In the genomic region with DNA sequence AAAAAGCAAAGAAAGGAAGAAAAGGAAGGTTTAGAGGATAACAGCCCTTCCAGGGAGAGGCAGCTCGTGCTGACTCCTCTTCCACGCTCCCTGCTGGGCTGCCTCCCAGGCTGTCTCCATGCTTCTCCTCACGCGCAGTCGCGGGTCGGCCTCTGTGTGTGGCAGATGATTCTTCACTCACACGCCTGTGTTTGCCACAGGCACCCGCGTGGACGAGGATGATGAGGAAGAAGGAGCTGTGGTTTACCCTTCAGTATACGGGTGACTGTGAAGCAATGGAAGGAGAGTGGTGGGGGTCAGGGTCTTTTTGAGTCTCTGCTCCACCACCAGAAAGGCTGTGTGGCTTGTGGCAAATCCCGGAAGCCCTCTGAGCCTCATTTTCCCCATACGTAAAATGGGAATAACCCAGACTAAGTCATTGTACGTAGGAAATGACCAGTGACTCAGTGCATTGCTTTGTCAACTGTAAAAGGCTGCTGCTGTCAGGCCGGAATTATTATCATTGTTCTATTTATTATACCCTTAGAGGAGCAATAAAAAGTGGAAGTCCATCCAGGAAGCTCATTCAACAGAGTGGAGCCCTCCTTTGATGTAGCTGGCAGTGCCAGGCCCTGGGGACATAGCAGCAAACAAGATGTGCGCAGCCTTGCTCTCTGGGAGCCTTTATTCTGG, we compare ENCODE assay signal across 23 cellular contexts. TPM values are rescaled to one million over a fixed set of nuclear protein-coding genes. Genes with fewer than 3 reads are reported as not detected.
DNase-seq lines count a peak whose midpoint lies in the region; ATAC-seq and TF ChIP-seq lines count a peak whose summit lies in the region.
"Had no signal": no experiment of that assay in that cellular context is flagged by ENCODE, and none has a peak within 500 bp of the region (broad histone marks: within the 10 kb centered on the region; RNA-seq: fewer than 3 reads in every experiment).

No MANE protein-coding gene starts in this region.

- H3K36me3 ChIP-seq in PC-3 (ENCODE audit: low read depth, low read length) = no peaks in the 10 kb centered on the region
- H3K36me3 ChIP-seq in PC-9 (ENCODE audit: low read depth) = no peaks in the 10 kb centered on the region
- H3K36me3 ChIP-seq: Peyer's patch had no signal

- H3K27me3 ChIP-seq in PC-3 (ENCODE audit: low read length) (no peaks in the 10 kb centered on the region), PC-9 (ENCODE audit: insufficient read depth, low read depth) (0 out of 2 replicates have a peak, but pooled peaks cover 9% of the 10 kb centered on the region)
- H3K27me3 ChIP-seq: Peyer's patch had no signal

- H4K20me1 ChIP-seq in PC-3 (ENCODE audit: low read length) = no peaks in the 10 kb centered on the region
- no peaks in the 10 kb centered on the region for H4K20me1 ChIP-seq in PC-9 (ENCODE audit: insufficient read depth)

- H3K9ac ChIP-seq in PC-3 (ENCODE audit: low read length) = no peak overlapping the region

- TF ChIP-seq CTCF in PC-3 (conservative IDR thresholded peaks at IDR 0.05; ENCODE audit: low read depth, low read length) (no peak), PC-9 (conservative IDR thresholded peaks at IDR 0.05) (no peak)

- H3K9me2 ChIP-seq in PC-3 (replicated peaks; ENCODE audit: low read length) = no peaks in the 10 kb centered on the region
- no peaks in the 10 kb centered on the region for H3K9me2 ChIP-seq in PC-9 (ENCODE audit: insufficient read depth)

- ATAC-seq in activated CD4-positive, alpha-beta T cell treated with anti-CD3 and anti-CD28 coated beads for 36 hours = peak; percentile 30
- ATAC-seq in PC-3 = peak; percentile 86

- 0 out of 2 replicates have a peak overlapping the region, but pooled peaks have one; percentile 25 for H3K27ac ChIP-seq in PC-3 (ENCODE audit: low read length)
- no peak overlapping the region for H3K27ac ChIP-seq in PC-9
- H3K27ac ChIP-seq: 22Rv1, Peyer's patch had no signal

- BruUV-seq in PC-3 (replicated peaks; lab: Mats Ljungman, UMichigan) (no TSS peak), PC-9 (replicated peaks; lab: Mats Ljungman, UMichigan) (no TSS peak)

- H3K36me3 Mint-ChIP-seq in activated CD4-positive, alpha-beta T cell treated with anti-CD3 and anti-CD28 coated beads for 36 hours (ENCODE audit: low read depth) = no peaks in the 10 kb centered on the region
- no peaks in the 10 kb centered on the region for H3K36me3 Mint-ChIP-seq in activated CD4-positive, alpha-beta T cell treated with anti-CD3 and anti-CD28 coated beads, Interleukin-2, amount 10 ng/mL, durations not matched to agents 24 days and 14 days (ENCODE audit: low read depth)
- no peaks in the 10 kb centered on the region for H3K36me3 Mint-ChIP-seq in activated CD4-positive, alpha-beta memory T cell treated with anti-CD3 and anti-CD28 coated beads, Interleukin-2, amount 10 ng/mL, durations not matched to agents 7 days and 5 days (ENCODE audit: low read depth)
- H3K36me3 Mint-ChIP-seq: CD4-positive, CD25-positive, alpha-beta regulatory T cell had no signal

- H3K4me1 ChIP-seq in PC-3 (ENCODE audit: insufficient read depth, low read length) (peaks cover 9% of the 10 kb centered on the region), PC-9 (replicated peaks; ENCODE audit: insufficient read depth) (no peaks in the 10 kb centered on the region)
- H3K4me1 ChIP-seq: Peyer's patch had no signal

- H3K27me3 Mint-ChIP-seq in activated CD4-positive, alpha-beta T cell treated with anti-CD3 and anti-CD28 coated beads for 36 hours = peaks cover 7% of the 10 kb centered on the region
- H3K27me3 Mint-ChIP-seq in activated CD4-positive, alpha-beta T cell treated with anti-CD3 and anti-CD28 coated beads, Interleukin-2, amount 10 ng/mL, durations not matched to agents 24 days and 14 days = no peaks in the 10 kb centered on the region
- peaks cover 15% of the 10 kb centered on the region for H3K27me3 Mint-ChIP-seq in activated CD4-positive, alpha-beta memory T cell treated with anti-CD3 and anti-CD28 coated beads, Interleukin-2, amount 10 ng/mL, durations not matched to agents 7 days and 5 days

- no peak overlapping the region for H2AFZ ChIP-seq in PC-3 (ENCODE audit: low read length)
- H2AFZ ChIP-seq in PC-9 = no peak overlapping the region

- H3F3A ChIP-seq in PC-3 (ENCODE audit: low read length, unreplicated experiment) (no peaks in the 10 kb centered on the region), PC-9 (ENCODE audit: insufficient read depth, low read depth) (no peaks in the 10 kb centered on the region)

- H3K4me2 ChIP-seq in PC-3 (ENCODE audit: low read length) (no peak overlapping the region), PC-9 (no peak overlapping the region)

- DNase-seq in activated CD4-positive, alpha-beta T cell treated with anti-CD3 and anti-CD28 coated beads for 36 hours = no peak
- no peak for DNase-seq in activated CD4-positive, alpha-beta T cell treated with anti-CD3 and anti-CD28 coated beads, Interleukin-2, amount 10 ng/mL, durations not matched to agents 24 days and 14 days
- DNase-seq in PC-3 (peak; percentile 58), dermis blood vessel endothelial cell (peak; percentile 69), posterior vena cava (ENCODE audit: low spot score) (peak; percentile 56), NCI-H524 treated with DMSO at 0.1 percent for 48 hours (lab: John Stamatoyannopoulos, UW) (no peak), PC-9 (no peak)
- no peak for DNase-seq in activated CD4-positive, alpha-beta memory T cell treated with anti-CD3 and anti-CD28 coated beads, Interleukin-2, amount 10 ng/mL, durations not matched to agents 7 days and 5 days
- DNase-seq: CD4-positive, CD25-positive, alpha-beta regulatory T cell; COR-L47; DMS 273 treated with DMSO at 0.1 percent for 48 hours; GF-D8; HFFc6; NCI-H1417; NCI-H187 treated with DMSO at 0.1 percent for 48 hours; NCI-H2227 treated with DMSO at 0.1 percent for 48 hours; NCI-H510A treated with DMSO at 0.1 percent for 48 hours had no signal

- intact Hi-C loops in activated CD4-positive, alpha-beta T cell treated with anti-CD3 and anti-CD28 coated beads for 36 hours (cut with DNase I, micrococcal nuclease) = no loop called here
- intact Hi-C loops in activated CD4-positive, alpha-beta T cell treated with anti-CD3 and anti-CD28 coated beads, Interleukin-2, amount 10 ng/mL, durations not matched to agents 24 days and 14 days (cut with micrococcal nuclease) = no loop called here
- intact Hi-C loops in PC-3 (cut with micrococcal nuclease) (no loop called here), posterior vena cava (cut with DNase I) (no loop called here), PC-9 (cut with micrococcal nuclease; ENCODE audit: unreplicated experiment) (no loop called here)

- CTCF ChIA-PET in activated CD4-positive, alpha-beta T cell treated with anti-CD3 and anti-CD28 coated beads for 36 hours (lab: Charles Lee) = interaction anchor here (2.4 kb wide), 1 partner anchor 10 kb away, joined by 19 read pairs; no protein-coding TSS in a partner anchor
- CTCF ChIA-PET in PC-3 (lab: Charles Lee) = no interaction called here
- CTCF ChIA-PET in activated CD4-positive, alpha-beta memory T cell treated with anti-CD3 and anti-CD28 coated beads, Interleukin-2, amount 10 ng/mL, durations not matched to agents 7 days and 5 days (lab: Charles Lee) = interaction anchor here (0.9 to 5.8 kb wide), 2 partner anchors 10 to 15 kb away, joined by 3 to 30 read pairs; no protein-coding TSS in a partner anchor
- CTCF ChIA-PET in PC-9 (lab: Charles Lee) = interaction anchor here (0.6 kb wide), 1 partner anchor 21 kb away, joined by 3 read pairs; no protein-coding TSS in a partner anchor

- H3K4me3 ChIP-seq in PC-3 (ENCODE audit: low read length) (no peak overlapping the region), PC-9 (no peak overlapping the region)
- H3K4me3 ChIP-seq: Peyer's patch had no signal

- peaks cover under 1% of the 10 kb centered on the region for H3K4me1 Mint-ChIP-seq in activated CD4-positive, alpha-beta T cell treated with anti-CD3 and anti-CD28 coated beads for 36 hours
- peaks cover 15% of the 10 kb centered on the region for H3K4me1 Mint-ChIP-seq in activated CD4-positive, alpha-beta T cell treated with anti-CD3 and anti-CD28 coated beads, Interleukin-2, amount 10 ng/mL, durations not matched to agents 24 days and 14 days
- peaks cover 5% of the 10 kb centered on the region for H3K4me1 Mint-ChIP-seq in activated CD4-positive, alpha-beta memory T cell treated with anti-CD3 and anti-CD28 coated beads, Interleukin-2, amount 10 ng/mL, durations not matched to agents 7 days and 5 days

- H3K79me2 ChIP-seq in PC-3 (ENCODE audit: low read length) (no peaks in the 10 kb centered on the region), PC-9 (ENCODE audit: low read depth) (no peaks in the 10 kb centered on the region)

- no peaks in the 10 kb centered on the region for H3K9me3 ChIP-seq in PC-3 (ENCODE audit: low read length)
- no peaks in the 10 kb centered on the region for H3K9me3 ChIP-seq in PC-9 (ENCODE audit: insufficient read depth, low read depth)
- H3K9me3 ChIP-seq: Peyer's patch had no signal

- H3K27ac Mint-ChIP-seq in activated CD4-positive, alpha-beta T cell treated with anti-CD3 and anti-CD28 coated beads for 36 hours = no peak overlapping the region
- no peak overlapping the region for H3K27ac Mint-ChIP-seq in activated CD4-positive, alpha-beta T cell treated with anti-CD3 and anti-CD28 coated beads, Interleukin-2, amount 10 ng/mL, durations not matched to agents 24 days and 14 days
- H3K27ac Mint-ChIP-seq in activated CD4-positive, alpha-beta memory T cell treated with anti-CD3 and anti-CD28 coated beads, Interleukin-2, amount 10 ng/mL, durations not matched to agents 7 days and 5 days = no peak overlapping the region
- H3K27ac Mint-ChIP-seq: HFFc6 had no signal

- no peak overlapping the region for H3K4me3 Mint-ChIP-seq in activated CD4-positive, alpha-beta T cell treated with anti-CD3 and anti-CD28 coated beads for 36 hours
- H3K4me3 Mint-ChIP-seq in activated CD4-positive, alpha-beta T cell treated with anti-CD3 and anti-CD28 coated beads, Interleukin-2, amount 10 ng/mL, durations not matched to agents 24 days and 14 days = no peak overlapping the region
- H3K4me3 Mint-ChIP-seq in activated CD4-positive, alpha-beta memory T cell treated with anti-CD3 and anti-CD28 coated beads, Interleukin-2, amount 10 ng/mL, durations not matched to agents 7 days and 5 days = no peak overlapping the region
- H3K4me3 Mint-ChIP-seq: CD4-positive, CD25-positive, alpha-beta regulatory T cell; HFFc6 had no signal

- no peaks in the 10 kb centered on the region for H3K9me3 Mint-ChIP-seq in activated CD4-positive, alpha-beta T cell treated with anti-CD3 and anti-CD28 coated beads for 36 hours (ENCODE audit: low read depth)
- no peaks in the 10 kb centered on the region for H3K9me3 Mint-ChIP-seq in activated CD4-positive, alpha-beta T cell treated with anti-CD3 and anti-CD28 coated beads, Interleukin-2, amount 10 ng/mL, durations not matched to agents 24 days and 14 days
- H3K9me3 Mint-ChIP-seq in activated CD4-positive, alpha-beta memory T cell treated with anti-CD3 and anti-CD28 coated beads, Interleukin-2, amount 10 ng/mL, durations not matched to agents 7 days and 5 days = no peaks in the 10 kb centered on the region
- H3K9me3 Mint-ChIP-seq: CD4-positive, CD25-positive, alpha-beta regulatory T cell; HFFc6 had no signal

- POLR2A ChIA-PET in activated CD4-positive, alpha-beta T cell treated with anti-CD3 and anti-CD28 coated beads for 36 hours (lab: Charles Lee) = no interaction called here
- POLR2A ChIA-PET in PC-3 (lab: Charles Lee; ENCODE audit: unreplicated experiment) = interaction anchor here (0.7 kb wide), 1 partner anchor 30 kb away, joined by 3 read pairs; no protein-coding TSS in a partner anchor
- POLR2A ChIA-PET in activated CD4-positive, alpha-beta memory T cell treated with anti-CD3 and anti-CD28 coated beads, Interleukin-2, amount 10 ng/mL, durations not matched to agents 7 days and 5 days (lab: Charles Lee) = interaction anchor here (1.2 kb wide), 1 partner anchor 15 kb away, joined by 4 read pairs; no protein-coding TSS in a partner anchor
- POLR2A ChIA-PET in PC-9 (lab: Charles Lee; ENCODE audit: unreplicated experiment) = interaction anchor here (0.6 kb wide), 1 partner anchor 35 kb away, joined by 3 read pairs; no protein-coding TSS in a partner anchor

RNA-seq across cellular contexts. Expression of a gene that starts 11.9 kb away (rescaled TPM):
- 100 to 1,000 TPM; 189 to 211 TPM for total RNA-seq in activated CD4-positive, alpha-beta T cell treated with anti-CD3 and anti-CD28 coated beads for 36 hours
- total RNA-seq in activated CD4-positive, alpha-beta T cell treated with anti-CD3 and anti-CD28 coated beads, Interleukin-2, amount 10 ng/mL, durations not matched to agents 24 days and 14 days = 277 and 282 TPM in 2 replicates
- total RNA-seq in PC-3 (2014; rRNA removed) (6.9 and 7.8 TPM in 2 replicates), dermis blood vessel endothelial cell (not detected in 2 replicates), posterior vena cava (1 to 10 TPM; 3.2 to 3.4 TPM), PC-9 (2021) (4.0 and 5.8 TPM in 2 replicates)
- total RNA-seq in activated CD4-positive, alpha-beta memory T cell treated with anti-CD3 and anti-CD28 coated beads, Interleukin-2, amount 10 ng/mL, durations not matched to agents 7 days and 5 days = 100 to 1,000 TPM; 192 to 193 TPM
- total RNA-seq: SK-MEL-5 had no signal

RNA-seq across cellular contexts. Expression of a gene that starts 30.4 kb away (rescaled TPM):
- total RNA-seq in activated CD4-positive, alpha-beta T cell treated with anti-CD3 and anti-CD28 coated beads for 36 hours = under 1 TPM; 0.14 to 0.18 TPM
- total RNA-seq in activated CD4-positive, alpha-beta T cell treated with anti-CD3 and anti-CD28 coated beads, Interleukin-2, amount 10 ng/mL, durations not matched to agents 24 days and 14 days = 0.68 and 0.71 TPM in 2 replicates
- not detected in 2 replicates for total RNA-seq in PC-3 (2014; rRNA removed)
- not detected in 2 replicates for total RNA-seq in dermis blood vessel endothelial cell
- under 1 TPM; 0.19 to 0.23 TPM for total RNA-seq in posterior vena cava
- total RNA-seq in activated CD4-positive, alpha-beta memory T cell treated with anti-CD3 and anti-CD28 coated beads, Interleukin-2, amount 10 ng/mL, durations not matched to agents 7 days and 5 days = under 1 TPM; 0.08 to 0.13 TPM
- not detected in 2 replicates for total RNA-seq in PC-9 (2021)
- total RNA-seq: Daoy, HFFc6, M059J, Peyer's patch, SK-MEL-5 had no signal

RNA-seq across cellular contexts. Expression of a gene that starts 32.1 kb away (rescaled TPM):
- total RNA-seq in activated CD4-positive, alpha-beta T cell treated with anti-CD3 and anti-CD28 coated beads for 36 hours = 1 to 10 TPM; 4.4 to 6.1 TPM
- total RNA-seq in activated CD4-positive, alpha-beta T cell treated with anti-CD3 and anti-CD28 coated beads, Interleukin-2, amount 10 ng/mL, durations not matched to agents 24 days and 14 days = 54.3 and 61.2 TPM in 2 replicates
- total RNA-seq in PC-3 (2014; rRNA removed) (0.15 and 0.40 TPM in 2 replicates), dermis blood vessel endothelial cell (not detected in 2 replicates), posterior vena cava (1 to 10 TPM; 3.5 to 3.9 TPM), PC-9 (2021) (not detected in 2 replicates)
- 1 to 10 TPM; 1.6 to 1.8 TPM for total RNA-seq in activated CD4-positive, alpha-beta memory T cell treated with anti-CD3 and anti-CD28 coated beads, Interleukin-2, amount 10 ng/mL, durations not matched to agents 7 days and 5 days
- total RNA-seq: HT-29, M059J had no signal

Comparison
In these comparisons a context has a peak if more than half of its experiments do, and no peak if none do; other contexts are left out.
1. DNase-seq: peak in PC-3 (single experiment), dermis blood vessel endothelial cell (single experiment) and posterior vena cava (single experiment); none in activated CD4-positive, alpha-beta T cell treated with anti-CD3 and anti-CD28 coated beads for 36 hours (single experiment), activated CD4-positive, alpha-beta T cell treated with anti-CD3 and anti-CD28 coated beads, Interleukin-2, amount 10 ng/mL, durations not matched to agents 24 days and 14 days (single experiment), activated CD4-positive, alpha-beta memory T cell treated with anti-CD3 and anti-CD28 coated beads, Interleukin-2, amount 10 ng/mL, durations not matched to agents 7 days and 5 days (single experiment), NCI-H524 treated with DMSO at 0.1 percent for 48 hours (single experiment) and PC-9 (0 of 2).
2. RNA of a gene that starts 11.9 kb away (total RNA-seq): 277 to 282 TPM in activated CD4-positive, alpha-beta T cell treated with anti-CD3 and anti-CD28 coated beads, Interleukin-2, amount 10 ng/mL, durations not matched to agents 24 days and 14 days, 189 to 211 TPM in activated CD4-positive, alpha-beta T cell treated with anti-CD3 and anti-CD28 coated beads for 36 hours and 192 to 193 TPM in activated CD4-positive, alpha-beta memory T cell treated with anti-CD3 and anti-CD28 coated beads, Interleukin-2, amount 10 ng/mL, durations not matched to agents 7 days and 5 days; 6.9 to 7.8 TPM in PC-3, 4.0 to 5.8 TPM in PC-9, 3.2 to 3.4 TPM in posterior vena cava and not detected in dermis blood vessel endothelial cell; every median in the first group is over 10 times any median in the second.